In genomic region chr12:123886931-123887582, GRCh38 we compare ENCODE assay signal across 15 cellular contexts.
"Had no signal": no experiment of that assay in that cellular context is flagged by ENCODE, and none has a peak within 500 bp of the region (broad histone marks: within the 10 kb centered on the region; RNA-seq: fewer than 3 reads in every experiment).

No MANE protein-coding gene starts in this region.

- H3K27me3 ChIP-seq: ascending aorta, uterus had no signal

- H3K27ac ChIP-seq: ascending aorta, stomach, thoracic aorta, uterus had no signal

- H3K4me1 Mint-ChIP-seq: activated naive CD8-positive, alpha-beta T cell treated with anti-CD3 and anti-CD28 coated beads, Interleukin-2, amount 50 U/mL, for 24 hours had no signal

- H3K27ac Mint-ChIP-seq: activated CD8-positive, alpha-beta T cell treated with anti-CD3 and anti-CD28 coated beads, Interleukin-2, amount 10 ng/mL, durations not matched to agents 7 days and 5 days; activated naive CD8-positive, alpha-beta T cell treated with anti-CD3 and anti-CD28 coated beads, Interleukin-2, amount 50 U/mL, for 24 hours; activated T-helper 1 cell treated with anti-CD3 and anti-CD28 coated beads, Interleukin-12 subunit alpha, Interleukin-12 subunit beta, Interleukin-2, Interleukin-4 antibody, amounts not matched to agents 30 ng/mL and 10 ng/mL and 1 ng/mL, durations not matched to agents 14 hours and 24 hours and 36 hours; naive thymus-derived CD8-positive, alpha-beta T cell; WTC11 had no signal

- DNase-seq: activated CD4-positive, alpha-beta T cell treated with anti-CD3 and anti-CD28 coated beads for 48 hours; activated CD8-positive, alpha-beta memory T cell treated with anti-CD3 and anti-CD28 coated beads, Interleukin-2, amount 50 U/mL, for 48 hours; activated CD8-positive, alpha-beta T cell treated with anti-CD3 and anti-CD28 coated beads, Interleukin-2, amount 10 ng/mL, durations not matched to agents 7 days and 5 days; activated naive CD4-positive, alpha-beta T cell; activated naive CD8-positive, alpha-beta T cell treated with anti-CD3 and anti-CD28 coated beads, Interleukin-2, amount 50 U/mL, for 24 hours; hippocampal formation; naive thymus-derived CD8-positive, alpha-beta T cell; stomach; uterus had no signal

- H3K9me3 ChIP-seq: ascending aorta, thoracic aorta, uterus had no signal

- H3K4me3 ChIP-seq: ascending aorta, stomach, thoracic aorta, uterus had no signal

- H3K36me3 Mint-ChIP-seq: WTC11 had no signal

- FAIRE-seq: endometrium had no signal

- H3K4me1 ChIP-seq: ascending aorta, stomach, uterus had no signal

- ATAC-seq: activated CD8-positive, alpha-beta T cell treated with anti-CD3 and anti-CD28 coated beads, Interleukin-2, amount 10 ng/mL, durations not matched to agents 7 days and 5 days; activated naive CD8-positive, alpha-beta T cell treated with anti-CD3 and anti-CD28 coated beads, Interleukin-2, amount 50 U/mL, for 24 hours; esophagus mucosa; naive thymus-derived CD8-positive, alpha-beta T cell; WTC11 had no signal

- H3K4me3 Mint-ChIP-seq: activated CD8-positive, alpha-beta T cell treated with anti-CD3 and anti-CD28 coated beads, Interleukin-2, amount 10 ng/mL, durations not matched to agents 7 days and 5 days; activated naive CD8-positive, alpha-beta T cell treated with anti-CD3 and anti-CD28 coated beads, Interleukin-2, amount 50 U/mL, for 24 hours; activated T-helper 1 cell treated with anti-CD3 and anti-CD28 coated beads, Interleukin-12 subunit alpha, Interleukin-12 subunit beta, Interleukin-2, Interleukin-4 antibody, amounts not matched to agents 30 ng/mL and 10 ng/mL and 1 ng/mL, durations not matched to agents 14 hours and 24 hours and 36 hours; naive thymus-derived CD8-positive, alpha-beta T cell; WTC11 had no signal

- H3K9me3 Mint-ChIP-seq: activated naive CD8-positive, alpha-beta T cell treated with anti-CD3 and anti-CD28 coated beads, Interleukin-2, amount 50 U/mL, for 24 hours; activated T-helper 1 cell treated with anti-CD3 and anti-CD28 coated beads, Interleukin-12 subunit alpha, Interleukin-12 subunit beta, Interleukin-2, Interleukin-4 antibody, amounts not matched to agents 30 ng/mL and 10 ng/mL and 1 ng/mL, durations not matched to agents 14 hours and 24 hours and 36 hours; naive thymus-derived CD8-positive, alpha-beta T cell had no signal

- H3K36me3 ChIP-seq: ascending aorta, stomach, thoracic aorta, uterus had no signal
